In genomic region chr4:186095406-186095805, GRCh38 we compare ENCODE assay signal across 26 cellular contexts. TPM values are rescaled to one million over a fixed set of nuclear protein-coding genes. Genes with fewer than 3 reads are reported as not detected.
DNase-seq lines count a peak whose midpoint lies in the region; ATAC-seq, FAIRE-seq and TF ChIP-seq lines count a peak whose summit lies in the region.
"Had no signal": no experiment of that assay in that cellular context is flagged by ENCODE, and none has a peak within 500 bp of the region (broad histone marks: within the 10 kb centered on the region; RNA-seq: fewer than 3 reads in every experiment).

No MANE protein-coding gene starts in this region.

- BruUV-seq in HepG2 (replicated peaks; lab: Mats Ljungman, UMichigan) (no TSS peak), OCI-LY7 (replicated peaks; lab: Mats Ljungman, UMichigan) (no TSS peak)

- H3K36me3 Mint-ChIP-seq in GM23338 (ENCODE audit: low read depth) (no peaks in the 10 kb centered on the region; the same call in 2 of the 3 replicates), WTC11 (no peaks in the 10 kb centered on the region)
- H3K36me3 Mint-ChIP-seq: CD4-positive, CD25-positive, alpha-beta regulatory T cell had no signal

- no peak for TF ChIP-seq POLR2A in HepG2 (IDR thresholded peaks at IDR 0.05; ENCODE audit: insufficient read depth in 1 of 2, low read depth in 2 of 2, low read length in 2 of 2)

- H4K20me1 ChIP-seq in GM23338 (replicated peaks; ENCODE audit: insufficient read depth) (no peaks in the 10 kb centered on the region), HepG2 (ENCODE audit: insufficient read depth, low read length) (no peaks in the 10 kb centered on the region), OCI-LY7 (ENCODE audit: insufficient read depth, low read length) (no peaks in the 10 kb centered on the region)

- H3F3A ChIP-seq in GM23338 (replicated peaks; ENCODE audit: low read depth): no peaks in the 10 kb centered on the region

- TF ChIP-seq RAD21 in HepG2 (CRISPR knock-in tag; IDR thresholded peaks at IDR 0.05): no peak

- peaks cover 10% of the 10 kb centered on the region for H3K4me1 Mint-ChIP-seq in GM23338
- H3K4me1 Mint-ChIP-seq in WTC11: peaks cover 15% of the 10 kb centered on the region
- H3K4me1 Mint-ChIP-seq: CD4-positive, CD25-positive, alpha-beta regulatory T cell; IgD-negative memory B cell had no signal

- H3K27me3 Mint-ChIP-seq in GM23338 (ENCODE audit: insufficient read depth, low read depth, poor library complexity) (peaks cover 10% of the 10 kb centered on the region), WTC11 (ENCODE audit: low read depth) (no peaks in the 10 kb centered on the region)

- ATAC-seq in GM23338: peak; percentile 62; the same call in 2 of the 3 replicates
- ATAC-seq in WTC11: peak; percentile 69
- ATAC-seq in HepG2: peak; percentile 80
- ATAC-seq: HCT116, PC-3 had no signal

- TF ChIP-seq EP300 in HepG2 (IDR thresholded peaks at IDR 0.05; ENCODE audit: low read depth in 2 of 2, low read length in 2 of 2) (no peak), HepG2 (CRISPR knock-in tag; IDR thresholded peaks at IDR 0.05; ENCODE audit: borderline replicate concordance) (no peak)

- no peaks in the 10 kb centered on the region for H3K9me3 Mint-ChIP-seq in GM23338
- H3K9me3 Mint-ChIP-seq in WTC11: no peaks in the 10 kb centered on the region

- in situ Hi-C loops in HepG2 (cut with HindIII; ENCODE audit: extremely low pct_ligation_motif_present, low pct_unique_long_range_greater_than_20kb): no loop called here

- H3K4me3 Mint-ChIP-seq in GM23338 (no peak overlapping the region), WTC11 (no peak overlapping the region)
- H3K4me3 Mint-ChIP-seq: CD4-positive, CD25-positive, alpha-beta regulatory T cell; IgD-negative memory B cell had no signal

- H3K79me2 ChIP-seq in GM23338 (replicated peaks; ENCODE audit: insufficient read depth) (no peaks in the 10 kb centered on the region), HepG2 (ENCODE audit: insufficient read depth, low read length) (no peaks in the 10 kb centered on the region), OCI-LY7 (ENCODE audit: insufficient read depth, low read depth, low read length) (no peaks in the 10 kb centered on the region)

- 3% methylated on average over 13 of the region's 13 CpGs for WGBS in HepG2 (ENCODE audit: low lambda C conversion rate)

- no peak overlapping the region for H3K4me2 ChIP-seq in GM23338
- peak overlapping the region; percentile 29; the same call in 1 of the 2 replicates for H3K4me2 ChIP-seq in HepG2 (ENCODE audit: low read depth, low read length)
- no peak overlapping the region for H3K4me2 ChIP-seq in OCI-LY7 (ENCODE audit: low read length)

- H3K9me2 ChIP-seq in GM23338 (ENCODE audit: insufficient read depth) (no peaks in the 10 kb centered on the region), OCI-LY7 (ENCODE audit: insufficient read depth, low read length) (no peaks in the 10 kb centered on the region)

- H3K27ac ChIP-seq in GM23338 (ENCODE audit: low read depth) (no peak overlapping the region), HepG2 (ENCODE audit: extremely low read length, insufficient read depth, low read length) (no peak overlapping the region), OCI-LY7 (ENCODE audit: low read depth, low read length, poor library complexity, severe bottlenecking) (no peak overlapping the region)
- H3K27ac ChIP-seq: GM23248, HL-60 had no signal

- TF ChIP-seq CTCF in GM23338 (conservative IDR thresholded peaks at IDR 0.05; ENCODE audit: low read depth in 2 of 2) (no peak), WTC11 (IDR thresholded peaks at IDR 0.05) (no peak), HepG2 (CRISPR knock-in tag; IDR thresholded peaks at IDR 0.05) (no peak), OCI-LY7 (conservative IDR thresholded peaks at IDR 0.05; ENCODE audit: low read length) (no peak)

- POLR2A ChIA-PET in WTC11 (lab: Charles Lee) (no interaction called here), HepG2 (lab: Yijun Ruan, JAX) (no interaction called here), OCI-LY7 (lab: Charles Lee) (interaction anchor here (0.6 to 0.7 kb wide), 2 partner anchors 47 to 1472 kb away, joined by 3 read pairs; no protein-coding TSS in a partner anchor)

- H3K9ac ChIP-seq in HepG2 (ENCODE audit: insufficient read depth, low read depth, low read length): no peak overlapping the region
- H3K9ac ChIP-seq: GM23248 had no signal

- DNase-seq in GM23338 (ENCODE audit: low spot score): no peak
- peak; percentile 5 for DNase-seq in NCI-H748 treated with DMSO at 0.1 percent for 48 hours (lab: John Stamatoyannopoulos, UW)
- DNase-seq in WTC11 (ENCODE audit: low spot score): no peak
- DNase-seq in HepG2 (ENCODE audit: low spot score): no peak
- DNase-seq in stimulated activated CD4-positive, alpha-beta T cell treated with anti-CD3 and anti-CD28 coated beads, Interleukin-2, amount 100 ng/mL, for 24 hours: no peak
- no peak for DNase-seq in NCI-H69 (lab: John Stamatoyannopoulos, UW)
- DNase-seq in SIG-M5 treated with dmso at 0.1 percent for 504 hours (lab: John Stamatoyannopoulos, UW; ENCODE audit: unreplicated experiment): no peak
- no peak for DNase-seq in OCI-LY7 (ENCODE audit: low spot score)
- DNase-seq: BE2C; CD4-positive, CD25-positive, alpha-beta regulatory T cell; COR-L47; DMS153; GF-D8; GM23248; Karpas-422; MM.1S; NCI-H1092; NCI-H1694; NCI-H2227 treated with DMSO at 0.1 percent for 48 hours; NCI-H526; PC-3 had no signal

- FAIRE-seq in HepG2 (lab: Jason Lieb, UNC): no peak
- FAIRE-seq: A204.1, GM19239 had no signal

- H2AFZ ChIP-seq in GM23338 (no peak overlapping the region), HepG2 (ENCODE audit: low read length) (no peak overlapping the region), OCI-LY7 (ENCODE audit: low read length) (no peak overlapping the region)
- H2AFZ ChIP-seq: GM23248 had no signal

- H3K4me1 ChIP-seq in GM23338 (ENCODE audit: insufficient read depth) (no peaks in the 10 kb centered on the region), HepG2 (ENCODE audit: insufficient read depth, low read length) (no peaks in the 10 kb centered on the region; the same call in 1 of the 2 replicates), OCI-LY7 (ENCODE audit: insufficient read depth, low read length, poor library complexity, severe bottlenecking) (no peaks in the 10 kb centered on the region)
- H3K4me1 ChIP-seq: BE2C had no signal

- intact Hi-C loops in HepG2 (cut with micrococcal nuclease; ENCODE audit: unreplicated experiment): no loop called here
- intact Hi-C loops in OCI-LY7 (cut with micrococcal nuclease; ENCODE audit: unreplicated experiment): no loop called here

- CTCF ChIA-PET in WTC11 (lab: Charles Lee) (interaction anchor here (1.6 kb wide), 1 partner anchor 42 kb away, joined by 6 read pairs; no protein-coding TSS in a partner anchor), HepG2 (lab: Yijun Ruan, JAX; ENCODE audit: low intra/inter-chr PET ratio, low total read pairs) (no interaction called here), OCI-LY7 (lab: Charles Lee; ENCODE audit: unreplicated experiment) (no interaction called here)

- H3K27ac Mint-ChIP-seq in GM23338 (no peak overlapping the region), WTC11 (no peak overlapping the region)
- H3K27ac Mint-ChIP-seq: CD4-positive, CD25-positive, alpha-beta regulatory T cell; IgD-negative memory B cell had no signal

- no peaks in the 10 kb centered on the region; the same call in 1 of the 2 replicates for H3K36me3 ChIP-seq in GM23338 (ENCODE audit: insufficient read depth)
- H3K36me3 ChIP-seq in HepG2 (replicated peaks in 1 of 2; ENCODE audit: control insufficient read depth in 1 of 2, insufficient read depth in 2 of 2, low read length in 2 of 2): no peaks in the 10 kb centered on the region
- no peaks in the 10 kb centered on the region for H3K36me3 ChIP-seq in OCI-LY7 (ENCODE audit: insufficient read depth, low read length)
- H3K36me3 ChIP-seq: BE2C had no signal

- H3K27me3 ChIP-seq in GM23338 (ENCODE audit: insufficient read depth) (no peaks in the 10 kb centered on the region), HepG2 (ENCODE audit: control insufficient read depth in 1 of 2, insufficient read depth in 2 of 2, low read length in 2 of 2) (peaks cover 2 to 25% of the 10 kb centered on the region in 2 experiments; a peak in 3 of 5 replicates)

- H3K4me3 ChIP-seq in GM23338: no peak overlapping the region
- H3K4me3 ChIP-seq in HepG2 (replicated peaks in 1 of 3; ENCODE audit: insufficient read depth in 1 of 3, low read depth in 2 of 3, low read length in 3 of 3): no peak overlapping the region
- no peak overlapping the region for H3K4me3 ChIP-seq in OCI-LY7 (ENCODE audit: low read depth, low read length, poor library complexity, severe bottlenecking)
- H3K4me3 ChIP-seq: GM23248 had no signal

- H3K9me3 ChIP-seq in HepG2 (ENCODE audit: low read length) (no peaks in the 10 kb centered on the region; the same call in 1 of the 2 replicates), OCI-LY7 (ENCODE audit: low read length) (no peaks in the 10 kb centered on the region)
- H3K9me3 ChIP-seq: BE2C had no signal

RNA-seq across cellular contexts. Expression of gene FAM149A, which starts 9.1 kb away (rescaled TPM):
- 13.3 and 22.5 TPM in 2 replicates for total RNA-seq in GM23338 (2014; rRNA removed; shearing (Covaris generic))
- polyA plus RNA-seq in GM23338 (2016; fragmentation: Nextera tagmentation; extraction: Ambion mirVana) (10.8 and 11.6 TPM in 2 replicates), HepG2 (2011; rRNA removed) (not detected in 2 replicates)
- total RNA-seq in WTC11 (2021) (11.3 to 14.6 TPM (median 12.0 TPM) in 3 replicates), HepG2 (2016; rRNA removed; fragmentation: Illumina TruSeq; extraction: Trizol) (not detected in 2 replicates), OCI-LY7 (2022) (not detected in 2 replicates)
- not detected in 2 replicates for total RNA-seq in HepG2 (2016; cell fraction: cytosol; rRNA removed; fragmentation: Illumina TruSeq; extraction: Trizol; ENCODE audit: low read depth)
- not detected in 2 replicates for total RNA-seq in HepG2 (2016; cell fraction: insoluble cytoplasmic fraction; rRNA removed; fragmentation: Illumina TruSeq; extraction: Trizol)
- not detected in 2 replicates for total RNA-seq in HepG2 (2016; cell fraction: membrane; rRNA removed; fragmentation: Illumina TruSeq; extraction: Trizol)
- not detected in 2 replicates for total RNA-seq in HepG2 (2016; cell fraction: nucleus; rRNA removed; fragmentation: Illumina TruSeq; extraction: Trizol)
- 0.07 TPM in 1 of 2 replicates, not detected in the other for polyA plus RNA-seq in HepG2 (2011; cell fraction: cytosol; rRNA removed)
- 0.31 TPM in 1 of 2 replicates, not detected in the other for polyA plus RNA-seq in HepG2 (2011; cell fraction: nucleus; rRNA removed)
- polyA plus RNA-seq in HepG2 (2012): not detected in 2 replicates
- polyA plus RNA-seq in HepG2 (2016; cell fraction: cytosol; fragmentation: Illumina TruSeq; extraction: Trizol; ENCODE audit: low read depth): not detected in 2 replicates
- polyA plus RNA-seq in HepG2 (2016; cell fraction: insoluble cytoplasmic fraction; fragmentation: Illumina TruSeq; extraction: Trizol; ENCODE audit: low read depth): not detected in 2 replicates
- polyA plus RNA-seq in HepG2 (2016; cell fraction: membrane; fragmentation: Illumina TruSeq; extraction: Trizol; ENCODE audit: low read depth): not detected in 2 replicates
- not detected in 2 replicates for polyA plus RNA-seq in HepG2 (2016; cell fraction: nucleus; fragmentation: Illumina TruSeq; extraction: Trizol; ENCODE audit: insufficient read depth, low read depth)
- polyA minus RNA-seq in HepG2 (2011; rRNA and poly(A)+ RNA removed; ENCODE audit: low replicate concordance): not detected in 2 replicates
- polyA minus RNA-seq in HepG2 (2011; cell fraction: cytosol; rRNA and poly(A)+ RNA removed): not detected in 2 replicates
- not detected in 2 replicates for polyA minus RNA-seq in HepG2 (2011; cell fraction: nucleus; rRNA and poly(A)+ RNA removed)
- total RNA-seq in OCI-LY7 (2014; rRNA removed; shearing (Covaris generic)): not detected in 2 replicates
- polyA plus RNA-seq: IgD-negative memory B cell had no signal

RNA-seq across cellular contexts. Expression of gene TLR3, which starts 26.4 kb away (rescaled TPM):
- total RNA-seq in GM23338 (2014; rRNA removed; shearing (Covaris generic)): 0.27 and 0.38 TPM in 2 replicates
- polyA plus RNA-seq in GM23338 (2016; fragmentation: Nextera tagmentation; extraction: Ambion mirVana): 0.32 and 0.33 TPM in 2 replicates
- 1.4 to 1.8 TPM (median 1.5 TPM) in 3 replicates for total RNA-seq in WTC11 (2021)
- total RNA-seq in HepG2 (2016; rRNA removed; fragmentation: Illumina TruSeq; extraction: Trizol): 0.07 and 0.11 TPM in 2 replicates
- total RNA-seq in HepG2 (2016; cell fraction: cytosol; rRNA removed; fragmentation: Illumina TruSeq; extraction: Trizol; ENCODE audit: low read depth): not detected in 2 replicates
- total RNA-seq in HepG2 (2016; cell fraction: insoluble cytoplasmic fraction; rRNA removed; fragmentation: Illumina TruSeq; extraction: Trizol): 0.07 and 0.13 TPM in 2 replicates
- total RNA-seq in HepG2 (2016; cell fraction: membrane; rRNA removed; fragmentation: Illumina TruSeq; extraction: Trizol): 0.10 TPM in 1 of 2 replicates, not detected in the other
- 0.22 and 0.31 TPM in 2 replicates for total RNA-seq in HepG2 (2016; cell fraction: nucleus; rRNA removed; fragmentation: Illumina TruSeq; extraction: Trizol)
- 0.20 and 0.38 TPM in 2 replicates for polyA plus RNA-seq in HepG2 (2011; rRNA removed)
- 0.20 and 0.45 TPM in 2 replicates for polyA plus RNA-seq in HepG2 (2011; cell fraction: cytosol; rRNA removed)
- polyA plus RNA-seq in HepG2 (2011; cell fraction: nucleus; rRNA removed): 0.07 TPM in 1 of 2 replicates, not detected in the other
- polyA plus RNA-seq in HepG2 (2012): 0.72 and 1.6 TPM in 2 replicates
- not detected in 2 replicates for polyA plus RNA-seq in HepG2 (2016; cell fraction: cytosol; fragmentation: Illumina TruSeq; extraction: Trizol; ENCODE audit: low read depth)
- not detected in 2 replicates for polyA plus RNA-seq in HepG2 (2016; cell fraction: insoluble cytoplasmic fraction; fragmentation: Illumina TruSeq; extraction: Trizol; ENCODE audit: low read depth)
- polyA plus RNA-seq in HepG2 (2016; cell fraction: membrane; fragmentation: Illumina TruSeq; extraction: Trizol; ENCODE audit: low read depth): 0.15 TPM in 1 of 2 replicates, not detected in the other
- polyA plus RNA-seq in HepG2 (2016; cell fraction: nucleus; fragmentation: Illumina TruSeq; extraction: Trizol; ENCODE audit: insufficient read depth, low read depth): not detected in 2 replicates
- 0.66 and 11.4 TPM in 2 replicates for polyA minus RNA-seq in HepG2 (2011; rRNA and poly(A)+ RNA removed; ENCODE audit: low replicate concordance)
- polyA minus RNA-seq in HepG2 (2011; cell fraction: cytosol; rRNA and poly(A)+ RNA removed): 0.69 TPM in 1 of 2 replicates, not detected in the other
- polyA minus RNA-seq in HepG2 (2011; cell fraction: nucleus; rRNA and poly(A)+ RNA removed): 0.25 and 0.52 TPM in 2 replicates
- total RNA-seq in OCI-LY7 (2014; rRNA removed; shearing (Covaris generic)): 0.26 and 0.38 TPM in 2 replicates
- total RNA-seq in OCI-LY7 (2022): 0.53 and 0.77 TPM in 2 replicates
- polyA plus RNA-seq: IgD-negative memory B cell had no signal

Comparison
In these comparisons a context has a peak if more than half of its experiments do, and no peak if none do; other contexts are left out.
1. RNA of gene FAM149A, which starts 9.1 kb away (total RNA-seq): 11.3 to 14.6 TPM in WTC11 and 13.3 to 22.5 TPM in GM23338; not detected in HepG2 and not detected in OCI-LY7; every median in the first group is over 10 times any median in the second.
2. Peak in every context shown above with its lines, with median percentiles within 50 percentile points of each other: ATAC-seq.